ENCODE assay signal across 14 cellular contexts in genomic region chrX:72201836-72202536, GRCh38. TPM values are rescaled to one million over a fixed set of nuclear protein-coding genes. Genes with fewer than 3 reads are reported as not detected.
DNase-seq lines count a peak whose midpoint lies in the region; ATAC-seq and TF ChIP-seq lines count a peak whose summit lies in the region.
"Had no signal": no experiment of that assay in that cellular context is flagged by ENCODE, and none has a peak within 500 bp of the region (broad histone marks: within the 10 kb centered on the region; RNA-seq: fewer than 3 reads in every experiment).

No MANE protein-coding gene starts in this region.

- TF ChIP-seq CTCF in WI38 (IDR thresholded peaks at IDR 0.05; ENCODE audit: low read depth, low read length) (no peak), foreskin fibroblast (IDR thresholded peaks at IDR 0.05; ENCODE audit: low read depth, low read length) (no peak)

- intact Hi-C loops in Right ventricle myocardium inferior (cut with DNase I): no loop called here

- ATAC-seq in Right ventricle myocardium inferior: no peak
- no peak for ATAC-seq in HG02588 (IDR thresholded peaks at IDR 0.05; ENCODE audit: unreplicated experiment)
- ATAC-seq: stimulated activated naive CD8-positive, alpha-beta T cell treated with anti-CD3 and anti-CD28 coated beads, Interleukin-15, amount 100 ng/mL, for 72 hours had no signal

- H3K4me3 ChIP-seq in WI38 (ENCODE audit: low read depth, low read length): 0 out of 2 replicates have a peak overlapping the region, but pooled peaks have one; percentile 9
- H3K4me3 ChIP-seq in foreskin fibroblast (ENCODE audit: low read depth in 1 of 2, low read length in 2 of 2): no peak overlapping the region
- H3K4me3 ChIP-seq: colonic mucosa, HAP-1 had no signal

- DNase-seq in HK-2 (ENCODE audit: unreplicated experiment) (peak; percentile 17), foreskin fibroblast (peak; percentile 53 to 73), Right ventricle myocardium inferior (ENCODE audit: missing footprints) (no peak), islet precursor cell (no peak), T-helper 1 cell (no peak)
- DNase-seq: activated B cell treated with CpG ODN at 0.5 μM for 24 hours; colonic mucosa; GDM1; NCI-H146; stimulated activated CD4-positive, alpha-beta T cell treated with anti-CD3 and anti-CD28 coated beads, Interleukin-1b, Interleukin-23, amount 100 ng/mL, for 48 hours; stimulated activated naive CD8-positive, alpha-beta T cell treated with anti-CD3 and anti-CD28 coated beads, Interleukin-15, amount 100 ng/mL, for 72 hours had no signal

RNA-seq across cellular contexts. Expression of gene PIN4, which starts 20.4 kb away (rescaled TPM):
- total RNA-seq in Right ventricle myocardium inferior: 12.0 TPM

RNA-seq across cellular contexts. Expression of gene ERCC6L, which starts 36.8 kb away (rescaled TPM):
- 0.14 TPM for total RNA-seq in Right ventricle myocardium inferior

Comparison
In these comparisons a context has a peak if more than half of its experiments do, and no peak if none do; other contexts are left out.
1. DNase-seq: peak in HK-2 (single experiment) and foreskin fibroblast (2 of 2); none in Right ventricle myocardium inferior (single experiment), islet precursor cell (single experiment) and T-helper 1 cell (0 of 5).